In the genomic region with DNA sequence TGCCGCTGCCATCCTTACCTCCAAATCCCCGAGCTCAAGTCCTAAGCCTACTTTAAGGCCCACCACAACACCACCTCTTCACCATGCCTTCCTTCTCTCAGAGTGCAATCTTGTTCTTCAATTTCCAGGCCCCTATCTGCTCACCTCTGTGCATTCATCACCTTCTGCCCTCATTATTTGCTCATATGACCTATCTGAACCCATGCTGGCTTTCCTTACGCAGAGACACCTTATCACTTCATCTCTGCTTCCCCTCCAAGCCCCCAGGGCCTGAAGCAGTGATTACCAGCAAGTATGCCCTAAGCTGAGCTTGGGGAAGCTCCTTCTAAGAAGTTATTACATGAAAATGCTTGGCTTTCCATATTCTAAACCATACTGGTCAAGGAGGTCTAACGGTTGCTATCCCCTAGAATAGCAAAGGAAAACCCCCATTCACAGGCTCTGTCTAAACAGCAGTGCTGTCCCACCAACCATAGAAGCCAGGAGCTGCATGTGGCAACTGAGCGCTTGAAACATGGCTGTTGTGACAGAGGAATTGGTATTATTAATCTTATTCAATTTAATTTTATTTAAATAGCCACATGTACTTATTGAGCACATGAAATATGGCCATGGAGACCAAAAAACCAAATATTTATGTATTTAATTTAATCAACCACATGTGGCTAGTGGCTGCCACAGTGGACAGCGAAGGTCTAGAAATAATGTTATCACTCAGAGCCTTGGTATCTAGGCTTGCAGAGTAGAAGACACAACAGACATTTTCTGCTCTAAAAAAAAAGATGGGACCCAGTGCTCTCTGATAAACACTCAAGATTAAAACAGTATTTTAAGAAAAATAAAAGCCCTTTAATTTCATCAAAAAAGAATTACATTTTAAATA, we compare ENCODE assay signal across 15 cellular contexts. TPM values are rescaled to one million over a fixed set of nuclear protein-coding genes. Genes with fewer than 3 reads are reported as not detected.
DNase-seq lines count a peak whose midpoint lies in the region; ATAC-seq lines count a peak whose summit lies in the region.
"Had no signal": no experiment of that assay in that cellular context is flagged by ENCODE, and none has a peak within 500 bp of the region (broad histone marks: within the 10 kb centered on the region; RNA-seq: fewer than 3 reads in every experiment).

No MANE protein-coding gene starts in this region.

- peaks cover 46 to 93% (median 76%) of the 10 kb centered on the region in 4 donors for H3K4me1 Mint-ChIP-seq in CD4-positive, CD25-positive, alpha-beta regulatory T cell
- peaks cover 62% of the 10 kb centered on the region for H3K4me1 Mint-ChIP-seq in activated T-helper 1 cell treated with anti-CD3 and anti-CD28 coated beads, Interleukin-12 subunit alpha, Interleukin-12 subunit beta, Interleukin-2, Interleukin-4 antibody, amounts not matched to agents 30 ng/mL and 10 ng/mL and 1 ng/mL, durations not matched to agents 14 hours and 24 hours and 36 hours (ENCODE audit: low read depth)
- peaks cover 51 to 92% (median 87%) of the 10 kb centered on the region in 4 donors for H3K4me1 Mint-ChIP-seq in naive thymus-derived CD8-positive, alpha-beta T cell

- H3K27me3 ChIP-seq in CD4-positive, CD25-positive, alpha-beta regulatory T cell (ENCODE audit: control insufficient read depth, insufficient read depth, low read length), result no peaks in the 10 kb centered on the region
- H3K27me3 ChIP-seq in HAP-1 (ENCODE audit: low read depth), result no peaks in the 10 kb centered on the region
- H3K27me3 ChIP-seq: brain microvascular endothelial cell had no signal

- H3K27ac ChIP-seq in CD4-positive, CD25-positive, alpha-beta regulatory T cell (ENCODE audit: insufficient read depth, low read length, poor library complexity, severe bottlenecking), result peak overlapping the region; percentile 8

- intact Hi-C loops in activated T-helper 1 cell treated with anti-CD3 and anti-CD28 coated beads, Interleukin-12 subunit alpha, Interleukin-12 subunit beta, Interleukin-2, Interleukin-4 antibody, amounts not matched to agents 30 ng/mL and 10 ng/mL and 1 ng/mL, durations not matched to agents 14 hours and 24 hours and 36 hours (cut with micrococcal nuclease), result no loop called here

- H3K4me1 ChIP-seq in CD4-positive, CD25-positive, alpha-beta regulatory T cell (ENCODE audit: control insufficient read depth, insufficient read depth, low read length, poor library complexity, severe bottlenecking), result peaks cover 93% of the 10 kb centered on the region
- peaks cover 29% of the 10 kb centered on the region for H3K4me1 ChIP-seq in HAP-1

- H3K4me3 ChIP-seq in CD4-positive, CD25-positive, alpha-beta regulatory T cell (ENCODE audit: low read depth, low read length), result peak overlapping the region; percentile 46
- no peak overlapping the region for H3K4me3 ChIP-seq in HAP-1

- POLR2A ChIA-PET in naive thymus-derived CD8-positive, alpha-beta T cell (lab: Charles Lee), result interaction anchor here (2.3 kb wide), 1 partner anchor 10 kb away, joined by 6 read pairs; no protein-coding TSS in a partner anchor

- H3K27ac Mint-ChIP-seq in CD4-positive, CD25-positive, alpha-beta regulatory T cell, result peak overlapping the region in 2 of 3 donors; percentile 9 to 72
- peak overlapping the region; percentile 1 for H3K27ac Mint-ChIP-seq in activated T-helper 1 cell treated with anti-CD3 and anti-CD28 coated beads, Interleukin-12 subunit alpha, Interleukin-12 subunit beta, Interleukin-2, Interleukin-4 antibody, amounts not matched to agents 30 ng/mL and 10 ng/mL and 1 ng/mL, durations not matched to agents 14 hours and 24 hours and 36 hours
- peak overlapping the region in 7 of 10 donors; percentile 15 to 70 (median 37) for H3K27ac Mint-ChIP-seq in naive thymus-derived CD8-positive, alpha-beta T cell

- no peaks in the 10 kb centered on the region for H3K9me3 ChIP-seq in CD4-positive, CD25-positive, alpha-beta regulatory T cell (ENCODE audit: control insufficient read depth in 2 of 2, low read length in 2 of 2)
- no peaks in the 10 kb centered on the region for H3K9me3 ChIP-seq in HAP-1

- no peak for DNase-seq in CD4-positive, CD25-positive, alpha-beta regulatory T cell
- DNase-seq in ELF-1 (ENCODE audit: low read depth, low spot score), result peak; percentile 61
- DNase-seq in activated T-helper 1 cell treated with anti-CD3 and anti-CD28 coated beads, Interleukin-12 subunit alpha, Interleukin-12 subunit beta, Interleukin-2, Interleukin-4 antibody, amounts not matched to agents 30 ng/mL and 10 ng/mL and 1 ng/mL, durations not matched to agents 14 hours and 24 hours and 36 hours (ENCODE audit: low spot score), result no peak
- no peak for DNase-seq in naive thymus-derived CD8-positive, alpha-beta T cell
- no peak for DNase-seq in dedifferentiated amniotic fluid mesenchymal stem cell (ENCODE audit: extremely low spot score)
- no peak for DNase-seq in stimulated activated CD8-positive, alpha-beta memory T cell treated with anti-CD3 and anti-CD28 coated beads, Interleukin-4, amount 100 ng/mL, for 48 hours
- DNase-seq in activated effector memory CD4-positive, alpha-beta T cell treated with Interleukin-2 at 50 U/mL for 16 hours, result no peak
- no peak for DNase-seq in HAP-1 (ENCODE audit: low spot score in 2 of 2)
- DNase-seq: kidney glomerular epithelial cell; NCI-H146; NCI-H526; retina; stimulated activated CD4-positive, alpha-beta T cell treated with anti-CD3 and anti-CD28 coated beads, Interleukin-4, amount 100 ng/mL, for 24 hours had no signal

- in situ Hi-C loops in HAP-1 (cut with MboI; ENCODE audit: low sequenced_read_pairs), result no loop called here

- H3K36me3 ChIP-seq in CD4-positive, CD25-positive, alpha-beta regulatory T cell (ENCODE audit: control insufficient read depth, insufficient read depth, low read length), result no peaks in the 10 kb centered on the region
- no peaks in the 10 kb centered on the region for H3K36me3 ChIP-seq in HAP-1 (replicated peaks)
- H3K36me3 ChIP-seq: brain microvascular endothelial cell had no signal

- peak in 1 of 2 donors; percentile 14 for ATAC-seq in CD4-positive, CD25-positive, alpha-beta regulatory T cell (ENCODE audit: low read depth in 2 of 2)
- ATAC-seq in naive thymus-derived CD8-positive, alpha-beta T cell, result no peak

- peak overlapping the region; percentile 11 to 86 (median 72) for H3K4me3 Mint-ChIP-seq in CD4-positive, CD25-positive, alpha-beta regulatory T cell
- H3K4me3 Mint-ChIP-seq in activated T-helper 1 cell treated with anti-CD3 and anti-CD28 coated beads, Interleukin-12 subunit alpha, Interleukin-12 subunit beta, Interleukin-2, Interleukin-4 antibody, amounts not matched to agents 30 ng/mL and 10 ng/mL and 1 ng/mL, durations not matched to agents 14 hours and 24 hours and 36 hours, result no peak overlapping the region
- peak overlapping the region; percentile 4 to 75 (median 66) for H3K4me3 Mint-ChIP-seq in naive thymus-derived CD8-positive, alpha-beta T cell

- H3K9me3 Mint-ChIP-seq in CD4-positive, CD25-positive, alpha-beta regulatory T cell, result no peaks in the 10 kb centered on the region
- H3K9me3 Mint-ChIP-seq in activated T-helper 1 cell treated with anti-CD3 and anti-CD28 coated beads, Interleukin-12 subunit alpha, Interleukin-12 subunit beta, Interleukin-2, Interleukin-4 antibody, amounts not matched to agents 30 ng/mL and 10 ng/mL and 1 ng/mL, durations not matched to agents 14 hours and 24 hours and 36 hours, result no peaks in the 10 kb centered on the region
- no peaks in the 10 kb centered on the region for H3K9me3 Mint-ChIP-seq in naive thymus-derived CD8-positive, alpha-beta T cell
- H3K9me3 Mint-ChIP-seq: CD14-positive monocyte had no signal

- no peaks in the 10 kb centered on the region for H3K36me3 Mint-ChIP-seq in CD4-positive, CD25-positive, alpha-beta regulatory T cell
- no peaks in the 10 kb centered on the region for H3K36me3 Mint-ChIP-seq in activated T-helper 1 cell treated with anti-CD3 and anti-CD28 coated beads, Interleukin-12 subunit alpha, Interleukin-12 subunit beta, Interleukin-2, Interleukin-4 antibody, amounts not matched to agents 30 ng/mL and 10 ng/mL and 1 ng/mL, durations not matched to agents 14 hours and 24 hours and 36 hours (ENCODE audit: low read depth)
- peaks cover 0 to 2% (median 0%) of the 10 kb centered on the region in 3 donors for H3K36me3 Mint-ChIP-seq in naive thymus-derived CD8-positive, alpha-beta T cell

- no peaks in the 10 kb centered on the region for H3K27me3 Mint-ChIP-seq in CD4-positive, CD25-positive, alpha-beta regulatory T cell
- H3K27me3 Mint-ChIP-seq in activated T-helper 1 cell treated with anti-CD3 and anti-CD28 coated beads, Interleukin-12 subunit alpha, Interleukin-12 subunit beta, Interleukin-2, Interleukin-4 antibody, amounts not matched to agents 30 ng/mL and 10 ng/mL and 1 ng/mL, durations not matched to agents 14 hours and 24 hours and 36 hours (ENCODE audit: insufficient read depth), result no peaks in the 10 kb centered on the region
- H3K27me3 Mint-ChIP-seq in naive thymus-derived CD8-positive, alpha-beta T cell, result no peaks in the 10 kb centered on the region

RNA-seq across cellular contexts. Expression of a gene that starts 13.9 kb away (rescaled TPM):
- 296 TPM for total RNA-seq in CD4-positive, CD25-positive, alpha-beta regulatory T cell
- 1 to 10 TPM; 6.8 to 9.1 (median 7.0) TPM for polyA plus RNA-seq in CD4-positive, CD25-positive, alpha-beta regulatory T cell
- 184 and 188 TPM in 2 replicates for total RNA-seq in activated T-helper 1 cell treated with anti-CD3 and anti-CD28 coated beads, Interleukin-12 subunit alpha, Interleukin-12 subunit beta, Interleukin-2, Interleukin-4 antibody, amounts not matched to agents 30 ng/mL and 10 ng/mL and 1 ng/mL, durations not matched to agents 14 hours and 24 hours and 36 hours
- total RNA-seq in naive thymus-derived CD8-positive, alpha-beta T cell, result 100 to 1,000 TPM; 201 to 207 TPM
- 1 to 10 TPM; 6.4 to 9.9 (median 9.2) TPM for polyA plus RNA-seq in naive thymus-derived CD8-positive, alpha-beta T cell
